ENCODE assay signal across 9 cellular contexts in genomic region chr9:2559212-2560152, GRCh38.
DNase-seq lines count a peak whose midpoint lies in the region; TF ChIP-seq lines count a peak whose summit lies in the region.
"Had no signal": no experiment of that assay in that cellular context is flagged by ENCODE, and none has a peak within 500 bp of the region (broad histone marks: within the 10 kb centered on the region; RNA-seq: fewer than 3 reads in every experiment).

No MANE protein-coding gene starts in this region.

- POLR2A ChIA-PET in MCF 10A (lab: Yijun Ruan, JAX): interaction anchor here (0.6 to 1.6 kb wide), 2 partner anchors 13 to 69 kb away, joined by 4 read pairs; no protein-coding TSS in a partner anchor
- POLR2A ChIA-PET in CD4-positive, alpha-beta memory T cell (lab: Charles Lee; ENCODE audit: partially characterized antibody): no interaction called here

- CTCF ChIA-PET in MCF 10A (lab: Yijun Ruan, JAX): interaction anchor here (0.5 to 0.6 kb wide), 2 partner anchors 24 to 198 kb away, joined by 3 read pairs; no protein-coding TSS in a partner anchor
- CTCF ChIA-PET in CD4-positive, alpha-beta memory T cell (lab: Charles Lee; ENCODE audit: partially characterized antibody): no interaction called here

- intact Hi-C loops in MCF 10A (cut with micrococcal nuclease): loop anchor here (5.0 kb wide), 1 partner anchor 63 kb away; the partner anchor contains the start of gene VLDLR
- intact Hi-C loops in testis (cut with DNase I; ENCODE audit: low total_unique reads): no loop called here
- intact Hi-C loops in CD4-positive, alpha-beta memory T cell (cut with micrococcal nuclease): no loop called here

- peak; percentile 85 for DNase-seq in MCF 10A (ENCODE audit: unreplicated experiment)
- peak; percentile 67 for DNase-seq in kidney epithelial cell (ENCODE audit: low read depth)
- DNase-seq in testis: peak; percentile 94
- no peak for DNase-seq in activated effector memory CD4-positive, alpha-beta T cell treated with Interleukin-2 at 50 U/mL for 16 hours
- no peak for DNase-seq in CD4-positive, alpha-beta memory T cell
- no peak for DNase-seq in NCI-H1930 (lab: John Stamatoyannopoulos, UW)
- DNase-seq in GM10266 (ENCODE audit: extremely low spot score): no peak
- DNase-seq: H7 had no signal

- no peaks in the 10 kb centered on the region for H3K27me3 Mint-ChIP-seq in MCF 10A (ENCODE audit: insufficient read depth, unreplicated experiment)
- peaks cover 0 to 1% of the 10 kb centered on the region in 2 donors for H3K27me3 Mint-ChIP-seq in CD4-positive, alpha-beta memory T cell

- H3K9me3 Mint-ChIP-seq in MCF 10A (ENCODE audit: unreplicated experiment): peaks cover 3% of the 10 kb centered on the region
- peaks cover 0 to 14% (median 5%) of the 10 kb centered on the region in 8 donors for H3K9me3 Mint-ChIP-seq in CD4-positive, alpha-beta memory T cell

- H3K4me3 ChIP-seq in HUES6 (ENCODE audit: low read depth, low read length) (no peak overlapping the region), kidney epithelial cell (ENCODE audit: low read depth, low read length) (no peak overlapping the region), testis (no peak overlapping the region)
- no peak overlapping the region for H3K4me3 ChIP-seq in CD4-positive, alpha-beta memory T cell (ENCODE audit: low read length in 2 of 2)

- H3K27me3 ChIP-seq in HUES6 (ENCODE audit: control insufficient read depth, insufficient read depth, low read length): no peaks in the 10 kb centered on the region
- no peaks in the 10 kb centered on the region for H3K27me3 ChIP-seq in kidney epithelial cell (ENCODE audit: control insufficient read depth, insufficient read depth, low read length)
- no peaks in the 10 kb centered on the region for H3K27me3 ChIP-seq in testis
- H3K27me3 ChIP-seq in CD4-positive, alpha-beta memory T cell (ENCODE audit: insufficient read depth, low read length): no peaks in the 10 kb centered on the region

- H3K9me3 ChIP-seq in HUES6 (ENCODE audit: control insufficient read depth, insufficient read depth, low read depth, low read length): peaks cover 6% of the 10 kb centered on the region; the same call in 1 of the 2 replicates
- H3K9me3 ChIP-seq in testis: no peaks in the 10 kb centered on the region
- H3K9me3 ChIP-seq in CD4-positive, alpha-beta memory T cell (ENCODE audit: control insufficient read depth in 1 of 2, low read length in 2 of 2): no peaks in the 10 kb centered on the region

- H3K36me3 ChIP-seq in HUES6 (ENCODE audit: control insufficient read depth, insufficient read depth, low read length): no peaks in the 10 kb centered on the region
- H3K36me3 ChIP-seq in kidney epithelial cell (ENCODE audit: control insufficient read depth, insufficient read depth, low read length): no peaks in the 10 kb centered on the region
- no peaks in the 10 kb centered on the region for H3K36me3 ChIP-seq in testis (ENCODE audit: low read depth, missing control alignments)
- H3K36me3 ChIP-seq in CD4-positive, alpha-beta memory T cell (ENCODE audit: insufficient read depth, low read length): no peaks in the 10 kb centered on the region

- no peaks in the 10 kb centered on the region for H3K36me3 Mint-ChIP-seq in MCF 10A (ENCODE audit: insufficient read depth, unreplicated experiment)
- no peaks in the 10 kb centered on the region for H3K36me3 Mint-ChIP-seq in CD4-positive, alpha-beta memory T cell

- WGBS in testis, 2 donors: 43 to 52% methylated on average over 5 of the region's 5 CpGs

- TF ChIP-seq CTCF in MCF 10A (IDR thresholded peaks at IDR 0.05; ENCODE audit: unreplicated experiment) (no peak), kidney epithelial cell (IDR thresholded peaks at IDR 0.05; ENCODE audit: insufficient read depth, low read length, poor library complexity, severe bottlenecking) (no peak), testis (IDR thresholded peaks at IDR 0.05) (peak in 1 of 3 experiments; percentile 1), GM10266 (IDR thresholded peaks at IDR 0.05; ENCODE audit: control insufficient read depth, insufficient read depth, low read depth, missing control alignments) (no peak)

- H3K9ac ChIP-seq in HUES6 (ENCODE audit: low read length): peak overlapping the region; percentile 14

- BruUV-seq in MCF 10A (replicated peaks; lab: Mats Ljungman, UMichigan): no TSS peak

- H3K4me3 Mint-ChIP-seq in MCF 10A (ENCODE audit: unreplicated experiment): no peak overlapping the region
- H3K4me3 Mint-ChIP-seq in CD4-positive, alpha-beta memory T cell: no peak overlapping the region

- TF ChIP-seq POLR2A in testis (IDR thresholded peaks at IDR 0.05): no peak

- no peak overlapping the region for H3K27ac ChIP-seq in HUES6 (ENCODE audit: low read depth, low read length)
- peak overlapping the region; percentile 51 to 65 for H3K27ac ChIP-seq in testis
- H3K27ac ChIP-seq in CD4-positive, alpha-beta memory T cell (ENCODE audit: low read depth, low read length): no peak overlapping the region

- H3K4me1 Mint-ChIP-seq in MCF 10A (ENCODE audit: insufficient read depth, unreplicated experiment): peaks cover 26% of the 10 kb centered on the region
- no peaks in the 10 kb centered on the region for H3K4me1 Mint-ChIP-seq in CD4-positive, alpha-beta memory T cell

- H3K4me1 ChIP-seq in HUES6 (ENCODE audit: control insufficient read depth, insufficient read depth, low read length): peaks cover 5% of the 10 kb centered on the region; the same call in 1 of the 2 replicates
- H3K4me1 ChIP-seq in testis: peaks cover 9% of the 10 kb centered on the region
- H3K4me1 ChIP-seq in CD4-positive, alpha-beta memory T cell (ENCODE audit: insufficient read depth, low read length): no peaks in the 10 kb centered on the region

- H3K27ac Mint-ChIP-seq in MCF 10A (ENCODE audit: low read depth, unreplicated experiment): no peak overlapping the region
- no peak overlapping the region for H3K27ac Mint-ChIP-seq in CD4-positive, alpha-beta memory T cell

Comparison
In these comparisons a context has a peak if more than half of its experiments do, and no peak if none do; other contexts are left out.
1. H3K27ac ChIP-seq: peak in testis (2 of 2); none in HUES6 (single experiment) and CD4-positive, alpha-beta memory T cell (single experiment).
2. DNase-seq: peak in MCF 10A (single experiment), kidney epithelial cell (single experiment) and testis (single experiment); none in activated effector memory CD4-positive, alpha-beta T cell treated with Interleukin-2 at 50 U/mL for 16 hours (single experiment), CD4-positive, alpha-beta memory T cell (0 of 5), NCI-H1930 (0 of 2) and GM10266 (single experiment).